24 cellular contexts compared by ENCODE assay signal in the genomic region with DNA sequence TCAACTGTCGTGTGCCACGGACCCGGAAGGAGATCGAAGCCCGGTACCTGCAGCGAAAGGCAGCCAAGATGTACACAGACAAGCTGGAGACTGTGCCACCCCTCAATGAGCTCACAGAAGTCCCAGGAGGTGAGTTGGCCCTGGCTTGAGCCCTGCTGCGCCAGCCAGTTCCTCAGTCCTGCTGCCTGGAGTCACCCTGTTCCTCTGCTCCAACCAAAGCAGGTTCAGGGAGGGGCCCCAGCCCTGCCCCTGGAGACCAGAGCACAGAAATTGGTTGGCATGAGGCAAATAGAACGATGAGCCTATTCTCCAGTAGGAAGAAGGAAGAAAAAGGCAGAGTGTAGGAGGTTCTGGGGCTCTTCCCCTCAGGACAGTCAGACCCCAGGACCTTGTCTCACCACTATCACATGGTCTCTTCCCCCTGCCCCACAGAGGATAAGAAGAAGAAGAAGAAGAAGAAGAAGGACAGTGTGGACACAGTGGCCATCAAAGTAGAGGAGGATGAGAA. TPM values are rescaled to one million over a fixed set of nuclear protein-coding genes. Genes with fewer than 3 reads are reported as not detected.
DNase-seq lines count a peak whose midpoint lies in the region; ATAC-seq, FAIRE-seq and TF ChIP-seq lines count a peak whose summit lies in the region.
"Had no signal": no experiment of that assay in that cellular context is flagged by ENCODE, and none has a peak within 500 bp of the region (broad histone marks: within the 10 kb centered on the region; RNA-seq: fewer than 3 reads in every experiment).

No MANE protein-coding gene starts in this region.

- ATAC-seq in left ventricle myocardium superior: no peak
- ATAC-seq in HG03521 (IDR thresholded peaks at IDR 0.05; ENCODE audit: unreplicated experiment): no peak
- no peak for ATAC-seq in HG02884 (IDR thresholded peaks at IDR 0.05; ENCODE audit: unreplicated experiment)
- ATAC-seq: A549; CD8-positive, alpha-beta T cell; GM12878; HepG2 had no signal

- no peak overlapping the region for H3K27ac ChIP-seq in left ventricle myocardium inferior (replicated peaks)
- no peak overlapping the region for H3K27ac ChIP-seq in sigmoid colon
- H3K27ac ChIP-seq: A549, BLaER1 had no signal

- intact Hi-C loops in left ventricle myocardium inferior (cut with micrococcal nuclease) (loop anchor here (5.0 kb wide), 1 partner anchor 198 kb away; no protein-coding TSS in a partner anchor), left ventricle myocardium superior (cut with micrococcal nuclease) (loop anchor here (5.0 kb wide), 1 partner anchor 203 kb away; no protein-coding TSS in a partner anchor), sigmoid colon (cut with DNase I) (loop anchor here (5.0 kb wide), 2 partner anchors 138 to 288 kb away; no protein-coding TSS in a partner anchor)

- WGBS in sigmoid colon, 2 donors: 92 to 94% methylated on average over 8 of the region's 8 CpGs

- H3K4me3 ChIP-seq in left ventricle myocardium inferior (no peak overlapping the region), bronchial epithelial cell (ENCODE audit: low read depth, low read length) (no peak overlapping the region), sigmoid colon (no peak overlapping the region)
- H3K4me3 ChIP-seq: A549, BLaER1, GM12878 had no signal

- TF ChIP-seq CTCF in left ventricle myocardium inferior (IDR thresholded peaks at IDR 0.05; ENCODE audit: borderline replicate concordance): no peak
- no peak for TF ChIP-seq CTCF in bronchial epithelial cell (IDR thresholded peaks at IDR 0.05; ENCODE audit: insufficient read depth, low read length, severe bottlenecking)
- no peak for TF ChIP-seq CTCF in sigmoid colon (IDR thresholded peaks at IDR 0.05)

- H3K9me3 ChIP-seq in left ventricle myocardium inferior (replicated peaks) (no peaks in the 10 kb centered on the region), sigmoid colon (no peaks in the 10 kb centered on the region)
- H3K9me3 ChIP-seq: A549, BLaER1 had no signal

- H3K27me3 ChIP-seq in left ventricle myocardium inferior (ENCODE audit: low read depth): no peaks in the 10 kb centered on the region
- H3K27me3 ChIP-seq in bronchial epithelial cell (ENCODE audit: control insufficient read depth, insufficient read depth, low read length): no peaks in the 10 kb centered on the region
- H3K27me3 ChIP-seq in sigmoid colon: no peaks in the 10 kb centered on the region
- H3K27me3 ChIP-seq: BLaER1 had no signal

- no peak for TF ChIP-seq POLR2A in sigmoid colon (IDR thresholded peaks at IDR 0.05)

- H3K36me3 ChIP-seq in left ventricle myocardium inferior (no peaks in the 10 kb centered on the region), bronchial epithelial cell (ENCODE audit: control insufficient read depth, insufficient read depth, low read length) (no peaks in the 10 kb centered on the region), sigmoid colon (no peaks in the 10 kb centered on the region)

- no peak for TF ChIP-seq EP300 in sigmoid colon (IDR thresholded peaks at IDR 0.05)

- H3K4me1 ChIP-seq in left ventricle myocardium inferior: peaks cover 12% of the 10 kb centered on the region
- H3K4me1 ChIP-seq in sigmoid colon: no peaks in the 10 kb centered on the region
- H3K4me1 ChIP-seq: A549 had no signal

- peak; percentile 79 for FAIRE-seq in bronchial epithelial cell (lab: Jason Lieb, UNC)
- FAIRE-seq: A549, GM12878, HepG2, RCC 7860 had no signal

- peak; percentile 8 for DNase-seq in activated T-cell treated with anti-CD3 and anti-CD28 coated beads, Interleukin-2, amount 50 U/mL, for 1 hour
- no peak for DNase-seq in activated T-cell treated with anti-CD3 and anti-CD28 coated beads, Interleukin-2, amount 50 U/mL, for 48 hours
- DNase-seq in left ventricle myocardium inferior: peak; percentile 9
- no peak for DNase-seq in left ventricle myocardium superior
- no peak for DNase-seq in bronchial epithelial cell (ENCODE audit: low read depth)
- DNase-seq in sigmoid colon: peak; percentile 45
- DNase-seq: DMS53, EL, KG1, NCI-H1105 treated with DMSO at 0.1 percent for 48 hours, NCI-H1694 treated with DMSO at 0.1 percent for 48 hours, NCI-H510A treated with DMSO at 0.1 percent for 48 hours, NCI-H774, SHP77 treated with DMSO at 0.1 percent for 48 hours had no signal

RNA-seq across cellular contexts. Expression of a gene that starts 8.0 kb away (rescaled TPM):
- total RNA-seq in left ventricle myocardium inferior (1.5 TPM), left ventricle myocardium superior (0.74 TPM), bronchial epithelial cell (1.3 and 1.6 TPM in 2 replicates), sigmoid colon (1 to 10 TPM in 2 of 4 donors, under 1 TPM in 1, not detected in 1; 0.81 to 1.8 (median 1.8) TPM)
- polyA plus RNA-seq in sigmoid colon: under 1 TPM in 1 of 3 donors, not detected in 2; 0.63 TPM
- total RNA-seq: GM12878, H4, HepG2, OCI-LY7 had no signal
- polyA plus RNA-seq: GM12878, HepG2 had no signal

RNA-seq across cellular contexts. Expression of a gene that starts 8.5 kb away (rescaled TPM):
- 0.22 TPM for total RNA-seq in left ventricle myocardium inferior
- 0.10 TPM for total RNA-seq in left ventricle myocardium superior
- total RNA-seq in bronchial epithelial cell: not detected in 2 replicates
- 1 to 10 TPM in 1 of 4 donors, under 1 TPM in 2, not detected in 1; 0.16 to 1.1 (median 0.81) TPM for total RNA-seq in sigmoid colon
- under 1 TPM in 1 of 3 donors, not detected in 2; 0.03 TPM for polyA plus RNA-seq in sigmoid colon
- total RNA-seq: CD8-positive, alpha-beta T cell; GM12878; H4; HepG2; OCI-LY7 had no signal
- polyA plus RNA-seq: A549, HepG2 had no signal

RNA-seq across cellular contexts. Expression of a gene that starts 15.7 kb away (rescaled TPM):
- total RNA-seq in left ventricle myocardium inferior (33.7 TPM), left ventricle myocardium superior (33.1 TPM), bronchial epithelial cell (163 and 240 TPM in 2 replicates), sigmoid colon (10 to 100 TPM in 1 of 4 donors, 1 to 10 TPM in 3; 3.9 to 10.5 (median 4.3) TPM)
- polyA plus RNA-seq in sigmoid colon: 10 to 100 TPM in 1 of 3 donors, 1 to 10 TPM in 2; 5.4 to 35.0 (median 6.0) TPM
- total RNA-seq: HepG2 had no signal
- polyA plus RNA-seq: HepG2 had no signal

Comparison
In these comparisons a context has a peak if more than half of its experiments do, and no peak if none do; other contexts are left out.
1. DNase-seq: peak in activated T-cell treated with anti-CD3 and anti-CD28 coated beads, Interleukin-2, amount 50 U/mL, for 1 hour (single experiment), left ventricle myocardium inferior (single experiment) and sigmoid colon (single experiment); none in activated T-cell treated with anti-CD3 and anti-CD28 coated beads, Interleukin-2, amount 50 U/mL, for 48 hours (0 of 2), left ventricle myocardium superior (single experiment) and bronchial epithelial cell (single experiment).